In the genomic region with DNA sequence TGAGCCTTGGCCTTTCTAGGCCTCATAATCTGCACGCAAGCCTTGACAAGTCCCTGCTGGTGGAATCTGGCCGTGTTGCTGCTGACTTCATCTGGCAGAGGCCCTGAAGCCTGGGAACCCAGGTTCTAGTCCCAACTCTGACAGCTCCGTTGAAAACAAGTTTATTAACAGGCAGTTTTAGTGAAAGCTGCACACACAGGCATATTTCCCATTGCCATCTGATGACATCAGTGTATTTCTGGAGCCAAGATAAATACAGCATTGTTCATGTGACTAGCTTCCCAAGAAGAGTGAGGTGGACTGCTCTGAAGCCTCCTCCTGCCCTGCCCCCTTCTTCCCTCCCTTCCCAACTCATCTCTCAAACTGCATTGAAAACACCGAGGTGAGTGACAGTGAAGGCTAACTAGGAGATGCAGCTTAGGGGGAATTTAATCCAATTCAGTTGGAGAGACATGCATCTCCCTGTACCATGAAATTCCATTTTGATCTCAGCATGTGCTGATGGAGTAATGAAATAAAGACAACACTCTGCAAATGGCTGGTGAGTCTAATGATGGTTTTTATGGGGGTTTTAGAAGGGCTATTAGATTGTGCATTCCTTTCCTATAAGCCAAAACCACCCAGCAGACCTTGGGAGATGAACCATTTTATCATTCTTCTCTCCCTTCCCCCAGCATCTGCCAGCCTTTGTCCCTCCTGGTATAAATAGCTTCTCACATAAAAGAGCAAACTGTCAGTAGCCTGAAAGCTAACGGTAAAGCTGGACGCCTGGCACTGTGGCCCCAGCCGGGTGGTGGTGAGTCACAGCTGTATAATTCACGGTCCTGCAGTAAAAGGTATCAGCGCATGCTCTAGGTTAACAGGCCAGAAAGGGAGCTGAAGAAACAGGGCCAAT, we compare ENCODE assay signal across 8 cellular contexts. TPM values are rescaled to one million over a fixed set of nuclear protein-coding genes. Genes with fewer than 3 reads are reported as not detected.
DNase-seq lines count a peak whose midpoint lies in the region; ATAC-seq, FAIRE-seq and TF ChIP-seq lines count a peak whose summit lies in the region.

No MANE protein-coding gene starts in this region.

- ATAC-seq in GM18498 (IDR thresholded peaks at IDR 0.05; ENCODE audit: unreplicated experiment) (no peak), GM18873 (IDR thresholded peaks at IDR 0.05; ENCODE audit: low FRiP score, unreplicated experiment) (no peak)

- H3K27ac ChIP-seq in HUES64 (ENCODE audit: low read depth, low read length) = 0 out of 2 replicates have a peak overlapping the region, but pooled peaks have one; percentile 32

- peak; percentile 89 for FAIRE-seq in islet of Langerhans (lab: Jason Lieb, UNC)

- peak; percentile 2 for TF ChIP-seq CTCF in astrocyte of the cerebellum (IDR thresholded peaks at IDR 0.05; ENCODE audit: low read depth, low read length, missing control alignments)

- no peaks in the 10 kb centered on the region for H3K9me3 ChIP-seq in HUES64 (ENCODE audit: insufficient read depth, low read depth, low read length)

- H3K4me3 ChIP-seq in HUES64 (ENCODE audit: low read length) = no peak overlapping the region
- H3K4me3 ChIP-seq in astrocyte of the cerebellum (ENCODE audit: low read depth, low read length) = no peak overlapping the region

- no peaks in the 10 kb centered on the region for H3K27me3 ChIP-seq in HUES64 (ENCODE audit: insufficient read depth, low read length)

- 78% methylated on average over 9 of the region's 9 CpGs for WGBS in HUES64

- H3K4me1 ChIP-seq in HUES64 (ENCODE audit: insufficient read depth, low read length) = peaks cover 30% of the 10 kb centered on the region; the same call in 1 of the 2 replicates

- H3K36me3 ChIP-seq in HUES64 (ENCODE audit: insufficient read depth, low read length) = no peaks in the 10 kb centered on the region

- in situ Hi-C loops in astrocyte of the cerebellum (cut with HindIII; ENCODE audit: low sequenced_read_pairs) = loop anchor here (10.0 kb wide), 1 partner anchor 153 kb away; no protein-coding TSS in a partner anchor

- DNase-seq in astrocyte of the cerebellum (ENCODE audit: low read depth) = peak; percentile 95
- DNase-seq in smooth muscle cell of the brain vasculature (ENCODE audit: low read depth, low spot score) = peak; percentile 86
- no peak for DNase-seq in activated CD4-positive, alpha-beta T cell treated with anti-CD3 and anti-CD28 coated beads for 1 hour
- no peak for DNase-seq in NCI-H2081 treated with DMSO at 0.1 percent for 48 hours (lab: John Stamatoyannopoulos, UW)

- no peak overlapping the region for H3K9ac ChIP-seq in HUES64 (ENCODE audit: low read depth, low read length)

RNA-seq across cellular contexts. Expression of a gene that starts 38.0 kb away (rescaled TPM):
- 3.3 TPM for polyA plus RNA-seq in HUES64 (2013, experiment 1 of 2)
- 4.4 TPM for polyA plus RNA-seq in HUES64 (2013, experiment 2 of 2)

Comparison
In these comparisons a context has a peak if more than half of its experiments do, and no peak if none do; other contexts are left out.
1. DNase-seq: peak in astrocyte of the cerebellum (single experiment) and smooth muscle cell of the brain vasculature (single experiment); none in activated CD4-positive, alpha-beta T cell treated with anti-CD3 and anti-CD28 coated beads for 1 hour (single experiment) and NCI-H2081 treated with DMSO at 0.1 percent for 48 hours (single experiment).